Comparison of ENCODE assay signal across 1 cellular context in the genomic region with DNA sequence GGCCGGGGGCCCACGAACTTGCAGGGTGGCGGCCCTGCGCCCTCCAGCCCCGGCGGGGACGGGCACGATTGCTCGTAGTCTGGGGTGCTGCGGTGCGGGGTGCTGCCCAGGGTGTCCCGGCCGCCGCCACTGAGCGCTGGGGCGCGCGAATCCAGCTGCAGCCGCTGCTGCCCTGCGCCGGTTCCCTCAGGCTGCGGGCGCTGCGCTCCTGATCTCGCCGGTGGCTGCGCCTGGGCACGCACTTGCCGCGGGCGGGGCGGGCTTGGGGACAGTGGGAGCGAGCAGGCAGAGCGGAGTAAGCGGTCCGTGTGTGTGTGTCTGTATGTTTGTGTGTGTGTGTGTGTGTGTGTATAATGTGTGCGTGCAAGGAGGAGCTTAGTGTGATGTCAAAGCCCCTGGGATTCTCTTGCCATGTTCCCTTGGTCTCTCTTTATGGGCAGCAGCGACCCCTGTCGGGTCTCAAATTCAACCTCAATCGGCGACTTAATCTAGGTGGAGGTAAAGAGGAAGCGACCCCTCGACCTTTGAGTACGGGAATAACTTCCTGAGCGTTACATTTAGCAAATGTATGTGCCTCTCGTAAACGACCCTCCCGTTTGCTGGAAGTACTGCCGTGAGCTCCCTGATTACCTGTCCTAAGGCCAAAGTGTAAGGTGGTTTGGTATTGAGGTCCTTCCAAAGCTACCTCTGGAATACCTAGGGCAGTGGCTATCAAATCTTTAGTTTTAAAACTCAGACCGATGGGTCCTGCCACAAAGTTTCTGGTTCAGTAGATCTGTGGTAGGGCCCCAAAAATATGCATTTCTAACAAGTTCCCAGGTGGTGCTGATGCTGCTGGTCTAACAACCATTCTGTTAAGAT.
TF ChIP-seq lines count a peak whose summit lies in the region.

Gene RNF150, minus strand, starts transcription at position 324 of the 861 bp plus-strand sequence.

TF ChIP-seq in HepG2, 621 proteins besides CTCF, POLR2A, EP300 and RAD21 (continued from another document and continues in another):
- TF ChIP-seq, protein P1, sequence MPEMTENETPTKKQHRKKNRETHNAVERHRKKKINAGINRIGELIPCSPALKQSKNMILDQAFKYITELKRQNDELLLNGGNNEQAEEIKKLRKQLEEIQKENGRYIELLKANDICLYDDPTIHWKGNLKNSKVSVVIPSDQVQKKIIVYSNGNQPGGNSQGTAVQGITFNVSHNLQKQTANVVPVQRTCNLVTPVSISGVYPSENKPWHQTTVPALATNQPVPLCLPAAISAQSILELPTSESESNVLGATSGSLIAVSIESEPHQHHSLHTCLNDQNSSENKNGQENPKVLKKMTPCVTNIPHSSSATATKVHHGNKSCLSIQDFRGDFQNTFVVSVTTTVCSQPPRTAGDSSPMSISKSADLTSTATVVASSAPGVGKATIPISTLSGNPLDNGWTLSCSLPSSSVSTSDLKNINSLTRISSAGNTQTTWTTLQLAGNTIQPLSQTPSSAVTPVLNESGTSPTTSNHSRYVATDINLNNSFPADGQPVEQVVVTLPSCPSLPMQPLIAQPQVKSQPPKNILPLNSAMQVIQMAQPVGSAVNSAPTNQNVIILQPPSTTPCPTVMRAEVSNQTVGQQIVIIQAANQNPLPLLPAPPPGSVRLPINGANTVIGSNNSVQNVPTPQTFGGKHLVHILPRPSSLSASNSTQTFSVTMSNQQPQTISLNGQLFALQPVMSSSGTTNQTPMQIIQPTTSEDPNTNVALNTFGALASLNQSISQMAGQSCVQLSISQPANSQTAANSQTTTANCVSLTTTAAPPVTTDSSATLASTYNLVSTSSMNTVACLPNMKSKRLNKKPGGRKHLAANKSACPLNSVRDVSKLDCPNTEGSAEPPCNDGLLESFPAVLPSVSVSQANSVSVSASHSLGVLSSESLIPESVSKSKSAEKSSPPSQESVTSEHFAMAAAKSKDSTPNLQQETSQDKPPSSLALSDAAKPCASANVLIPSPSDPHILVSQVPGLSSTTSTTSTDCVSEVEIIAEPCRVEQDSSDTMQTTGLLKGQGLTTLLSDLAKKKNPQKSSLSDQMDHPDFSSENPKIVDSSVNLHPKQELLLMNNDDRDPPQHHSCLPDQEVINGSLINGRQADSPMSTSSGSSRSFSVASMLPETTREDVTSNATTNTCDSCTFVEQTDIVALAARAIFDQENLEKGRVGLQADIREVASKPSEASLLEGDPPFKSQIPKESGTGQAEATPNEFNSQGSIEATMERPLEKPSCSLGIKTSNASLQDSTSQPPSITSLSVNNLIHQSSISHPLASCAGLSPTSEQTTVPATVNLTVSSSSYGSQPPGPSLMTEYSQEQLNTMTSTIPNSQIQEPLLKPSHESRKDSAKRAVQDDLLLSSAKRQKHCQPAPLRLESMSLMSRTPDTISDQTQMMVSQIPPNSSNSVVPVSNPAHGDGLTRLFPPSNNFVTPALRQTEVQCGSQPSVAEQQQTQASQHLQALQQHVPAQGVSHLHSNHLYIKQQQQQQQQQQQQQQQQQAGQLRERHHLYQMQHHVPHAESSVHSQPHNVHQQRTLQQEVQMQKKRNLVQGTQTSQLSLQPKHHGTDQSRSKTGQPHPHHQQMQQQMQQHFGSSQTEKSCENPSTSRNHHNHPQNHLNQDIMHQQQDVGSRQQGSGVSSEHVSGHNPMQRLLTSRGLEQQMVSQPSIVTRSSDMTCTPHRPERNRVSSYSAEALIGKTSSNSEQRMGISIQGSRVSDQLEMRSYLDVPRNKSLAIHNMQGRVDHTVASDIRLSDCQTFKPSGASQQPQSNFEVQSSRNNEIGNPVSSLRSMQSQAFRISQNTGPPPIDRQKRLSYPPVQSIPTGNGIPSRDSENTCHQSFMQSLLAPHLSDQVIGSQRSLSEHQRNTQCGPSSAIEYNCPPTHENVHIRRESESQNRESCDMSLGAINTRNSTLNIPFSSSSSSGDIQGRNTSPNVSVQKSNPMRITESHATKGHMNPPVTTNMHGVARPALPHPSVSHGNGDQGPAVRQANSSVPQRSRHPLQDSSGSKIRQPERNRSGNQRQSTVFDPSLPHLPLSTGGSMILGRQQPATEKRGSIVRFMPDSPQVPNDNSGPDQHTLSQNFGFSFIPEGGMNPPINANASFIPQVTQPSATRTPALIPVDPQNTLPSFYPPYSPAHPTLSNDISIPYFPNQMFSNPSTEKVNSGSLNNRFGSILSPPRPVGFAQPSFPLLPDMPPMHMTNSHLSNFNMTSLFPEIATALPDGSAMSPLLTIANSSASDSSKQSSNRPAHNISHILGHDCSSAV (CRISPR knock-in tag; IDR thresholded peaks at IDR 0.05; ENCODE audit: borderline replicate concordance): no peak
- TF ChIP-seq BORCS8-MEF2B (CRISPR knock-in tag; IDR thresholded peaks at IDR 0.05): peak; percentile 58; the same call in 1 of the 2 replicates
- no peak for TF ChIP-seq KLF6 (CRISPR knock-in tag; IDR thresholded peaks at IDR 0.05)
- TF ChIP-seq, protein P2, sequence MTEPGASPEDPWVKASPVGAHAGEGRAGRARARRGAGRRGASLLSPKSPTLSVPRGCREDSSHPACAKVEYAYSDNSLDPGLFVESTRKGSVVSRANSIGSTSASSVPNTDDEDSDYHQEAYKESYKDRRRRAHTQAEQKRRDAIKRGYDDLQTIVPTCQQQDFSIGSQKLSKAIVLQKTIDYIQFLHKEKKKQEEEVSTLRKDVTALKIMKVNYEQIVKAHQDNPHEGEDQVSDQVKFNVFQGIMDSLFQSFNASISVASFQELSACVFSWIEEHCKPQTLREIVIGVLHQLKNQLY (CRISPR knock-in tag; IDR thresholded peaks at IDR 0.05): no peak
- TF ChIP-seq ZMYM4 (CRISPR knock-in tag; IDR thresholded peaks at IDR 0.05): 0 out of 2 replicates have a peak, but pooled peaks have one; percentile 39
- TF ChIP-seq ZNF777 (CRISPR knock-in tag; IDR thresholded peaks at IDR 0.05): peak; percentile 59
- no peak for TF ChIP-seq ETS1 (CRISPR knock-in tag; IDR thresholded peaks at IDR 0.05)
- TF ChIP-seq ZBTB42 (CRISPR knock-in tag; IDR thresholded peaks at IDR 0.05): no peak
- TF ChIP-seq SNAI1 (CRISPR knock-in tag; IDR thresholded peaks at IDR 0.05; ENCODE audit: borderline replicate concordance): no peak
- TF ChIP-seq CCAR2 (optimal IDR thresholded peaks at IDR 0.05; ENCODE audit: low read depth, low read length): no peak
- TF ChIP-seq CSRNP1 (CRISPR knock-in tag; IDR thresholded peaks at IDR 0.05): no peak
- no peak for TF ChIP-seq NR3C1 (CRISPR knock-in tag; IDR thresholded peaks at IDR 0.05)
- no peak for TF ChIP-seq LCORL (IDR thresholded peaks at IDR 0.05)
- TF ChIP-seq LCORL (CRISPR knock-in tag; IDR thresholded peaks at IDR 0.05): no peak
- no peak for TF ChIP-seq AKAP8 (CRISPR knock-in tag; IDR thresholded peaks at IDR 0.05)
- TF ChIP-seq NBN (conservative IDR thresholded peaks at IDR 0.05): no peak
- no peak for TF ChIP-seq SMAD1 (CRISPR knock-in tag; IDR thresholded peaks at IDR 0.05; ENCODE audit: borderline replicate concordance, low read depth)
- no peak for TF ChIP-seq HDAC1 (CRISPR knock-in tag; IDR thresholded peaks at IDR 0.05)
- no peak for TF ChIP-seq PHB2 (IDR thresholded peaks at IDR 0.05; ENCODE audit: partially characterized antibody)
- TF ChIP-seq, protein P3, sequence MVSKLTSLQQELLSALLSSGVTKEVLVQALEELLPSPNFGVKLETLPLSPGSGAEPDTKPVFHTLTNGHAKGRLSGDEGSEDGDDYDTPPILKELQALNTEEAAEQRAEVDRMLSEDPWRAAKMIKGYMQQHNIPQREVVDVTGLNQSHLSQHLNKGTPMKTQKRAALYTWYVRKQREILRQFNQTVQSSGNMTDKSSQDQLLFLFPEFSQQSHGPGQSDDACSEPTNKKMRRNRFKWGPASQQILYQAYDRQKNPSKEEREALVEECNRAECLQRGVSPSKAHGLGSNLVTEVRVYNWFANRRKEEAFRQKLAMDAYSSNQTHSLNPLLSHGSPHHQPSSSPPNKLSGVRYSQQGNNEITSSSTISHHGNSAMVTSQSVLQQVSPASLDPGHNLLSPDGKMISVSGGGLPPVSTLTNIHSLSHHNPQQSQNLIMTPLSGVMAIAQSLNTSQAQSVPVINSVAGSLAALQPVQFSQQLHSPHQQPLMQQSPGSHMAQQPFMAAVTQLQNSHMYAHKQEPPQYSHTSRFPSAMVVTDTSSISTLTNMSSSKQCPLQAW (CRISPR knock-in tag; IDR thresholded peaks at IDR 0.05): no peak
- no peak for TF ChIP-seq ARHGAP35 (CRISPR knock-in tag; IDR thresholded peaks at IDR 0.05; ENCODE audit: borderline replicate concordance)
- TF ChIP-seq ETV6 (CRISPR knock-in tag; conservative IDR thresholded peaks at IDR 0.05): no peak
- no peak for TF ChIP-seq ZFP82 (CRISPR knock-in tag; IDR thresholded peaks at IDR 0.05; ENCODE audit: borderline replicate concordance)
- no peak for TF ChIP-seq ZSCAN30 (CRISPR knock-in tag; IDR thresholded peaks at IDR 0.05)
- no peak for TF ChIP-seq ZSCAN21 (CRISPR knock-in tag; IDR thresholded peaks at IDR 0.05; ENCODE audit: borderline replicate concordance)
- TF ChIP-seq STAG1 (CRISPR knock-in tag; IDR thresholded peaks at IDR 0.05): peak; percentile 63
- no peak for TF ChIP-seq ZNF407 (CRISPR knock-in tag; IDR thresholded peaks at IDR 0.05; ENCODE audit: not compliant biosample characterization)
